In genomic region chr3:120661106-120661962, GRCh38 we compare ENCODE assay signal across 21 cellular contexts. TPM values are rescaled to one million over a fixed set of nuclear protein-coding genes. Genes with fewer than 3 reads are reported as not detected.
"Had no signal": no experiment of that assay in that cellular context is flagged by ENCODE, and none has a peak within 500 bp of the region (broad histone marks: within the 10 kb centered on the region; RNA-seq: fewer than 3 reads in every experiment).

No MANE protein-coding gene starts in this region.

- H3K9me3 Mint-ChIP-seq: activated CD8-positive, alpha-beta T cell treated with anti-CD3 and anti-CD28 coated beads for 36 hours; stimulated activated naive CD8-positive, alpha-beta T cell treated with anti-CD3 and anti-CD28 coated beads, Interleukin-15, Interleukin-2, amounts not matched to agents 100 ng/mL and 50 ng/mL, for 24 hours had no signal

- H3K4me3 ChIP-seq: ascending aorta, cardiac muscle cell, colonic mucosa, ovary, thoracic aorta had no signal

- H3K27ac Mint-ChIP-seq: activated CD4-positive, alpha-beta T cell treated with anti-CD3 and anti-CD28 coated beads for 36 hours; activated CD8-positive, alpha-beta T cell treated with anti-CD3 and anti-CD28 coated beads for 36 hours; stimulated activated naive CD8-positive, alpha-beta T cell treated with anti-CD3 and anti-CD28 coated beads, Interleukin-15, Interleukin-2, amounts not matched to agents 100 ng/mL and 50 ng/mL, for 24 hours had no signal

- H3K9me3 ChIP-seq: ascending aorta, colonic mucosa, ovary, thoracic aorta had no signal

- H3K4me1 ChIP-seq: ascending aorta, colonic mucosa had no signal

- H3K4me3 Mint-ChIP-seq: activated CD4-positive, alpha-beta T cell treated with anti-CD3 and anti-CD28 coated beads for 36 hours; activated CD8-positive, alpha-beta T cell treated with anti-CD3 and anti-CD28 coated beads for 36 hours; neural crest cell; stimulated activated naive CD8-positive, alpha-beta T cell treated with anti-CD3 and anti-CD28 coated beads, Interleukin-15, Interleukin-2, amounts not matched to agents 100 ng/mL and 50 ng/mL, for 24 hours had no signal

- H3K36me3 ChIP-seq: ascending aorta, cardiac muscle cell, colonic mucosa, ovary, thoracic aorta, WERI-Rb-1 had no signal

- H3K27ac ChIP-seq: ascending aorta, cardiac muscle cell, colonic mucosa, ovary, thoracic aorta, WERI-Rb-1 had no signal

- ATAC-seq: activated CD4-positive, alpha-beta T cell treated with anti-CD3 and anti-CD28 coated beads for 36 hours; activated CD8-positive, alpha-beta T cell treated with anti-CD3 and anti-CD28 coated beads for 36 hours had no signal

- DNase-seq: activated CD4-positive, alpha-beta T cell treated with anti-CD3 and anti-CD28 coated beads for 36 hours; activated CD8-positive, alpha-beta memory T cell treated with anti-CD3 and anti-CD28 coated beads, Interleukin-2, amount 50 U/mL, for 4 hours; activated CD8-positive, alpha-beta T cell treated with anti-CD3 and anti-CD28 coated beads for 36 hours; activated naive CD4-positive, alpha-beta T cell; colonic mucosa; effector CD8-positive, alpha-beta T cell; kidney; mesendoderm; ovary; stimulated activated CD4-positive, alpha-beta T cell treated with anti-CD3 and anti-CD28 coated beads, Interleukin-15, amount 100 ng/mL, for 24 hours; stimulated activated CD4-positive, alpha-beta T cell treated with anti-CD3 and anti-CD28 coated beads, Interleukin-4, amount 100 ng/mL, for 24 hours; T-helper 9 cell; WERI-Rb-1 had no signal

- FAIRE-seq: kidney had no signal

- H3K27me3 ChIP-seq: ascending aorta, cardiac muscle cell, colonic mucosa, ovary had no signal

- H3K4me1 Mint-ChIP-seq: activated CD4-positive, alpha-beta T cell treated with anti-CD3 and anti-CD28 coated beads for 36 hours; neural crest cell had no signal

RNA-seq across cellular contexts. Expression of gene HGD, which starts 20.7 kb away (rescaled TPM):
- total RNA-seq: cardiac muscle cell, skeletal muscle tissue, urinary bladder had no signal
- polyA plus RNA-seq: cardiac muscle cell, fibroblast of lung had no signal
